ENCODE assay signal across 3 cellular contexts in genomic region chr6:28758818-28759235, GRCh38.
TF ChIP-seq lines count a peak whose summit lies in the region.

No MANE protein-coding gene starts in this region.

TF ChIP-seq in SK-N-SH, 30 proteins besides CTCF, POLR2A, EP300 and RAD21 (continued from another document):
- TF ChIP-seq USF2 (IDR thresholded peaks at IDR 0.05; ENCODE audit: borderline replicate concordance, low read depth, low read length) (no peak), NRF1 (IDR thresholded peaks at IDR 0.05; ENCODE audit: low read depth, low read length) (no peak), EZH2phosphoT487 (IDR thresholded peaks at IDR 0.05; ENCODE audit: borderline replicate concordance, low read depth) (no peak)

TF ChIP-seq in SK-N-SH treated with all-trans-retinoic acid at 6 μM for 48 hours, 23 proteins besides CTCF, POLR2A, EP300 and RAD21 (continued from another document):
- TF ChIP-seq POU6F1 (CRISPR knock-in tag; IDR thresholded peaks at IDR 0.05; ENCODE audit: borderline replicate concordance, low read depth) (no peak), ISL1 (CRISPR knock-in tag; IDR thresholded peaks at IDR 0.05) (no peak)

TF ChIP-seq in WTC11, 78 proteins besides CTCF, POLR2A, EP300 and RAD21 (continued from another document):
- TF ChIP-seq USF2 (CRISPR knock-in tag; IDR thresholded peaks at IDR 0.05) (no peak), EMX1 (CRISPR knock-in tag; IDR thresholded peaks at IDR 0.05) (no peak), FOXP1 (CRISPR knock-in tag; IDR thresholded peaks at IDR 0.05; ENCODE audit: borderline replicate concordance) (no peak), FOXP4 (CRISPR knock-in tag; IDR thresholded peaks at IDR 0.05) (no peak), CBFB (CRISPR knock-in tag; IDR thresholded peaks at IDR 0.05; ENCODE audit: low read depth) (no peak), AR (CRISPR knock-in tag; IDR thresholded peaks at IDR 0.05) (no peak), SMAD3 (CRISPR knock-in tag; IDR thresholded peaks at IDR 0.05; ENCODE audit: borderline replicate concordance) (no peak), ZNF512 (CRISPR knock-in tag; IDR thresholded peaks at IDR 0.05; ENCODE audit: borderline replicate concordance) (no peak), FOXJ3 (CRISPR knock-in tag; IDR thresholded peaks at IDR 0.05; ENCODE audit: borderline replicate concordance) (no peak), E2F5 (CRISPR knock-in tag; IDR thresholded peaks at IDR 0.05) (no peak), HMGXB4 (CRISPR knock-in tag; IDR thresholded peaks at IDR 0.05) (no peak), RORB (CRISPR knock-in tag; IDR thresholded peaks at IDR 0.05) (no peak), ZNF532 (CRISPR knock-in tag; IDR thresholded peaks at IDR 0.05; ENCODE audit: borderline replicate concordance) (no peak), ZNF317 (CRISPR knock-in tag; IDR thresholded peaks at IDR 0.05; ENCODE audit: borderline replicate concordance, low read depth) (no peak), AFF4 (CRISPR knock-in tag; IDR thresholded peaks at IDR 0.05; ENCODE audit: borderline replicate concordance) (no peak), NFATC4 (CRISPR knock-in tag; IDR thresholded peaks at IDR 0.05) (no peak), NR1H2 (CRISPR knock-in tag; IDR thresholded peaks at IDR 0.05) (no peak)
TF ChIP-seq in WTC11: peak in this region for 0.
